14 cellular contexts compared by ENCODE assay signal in the genomic region with DNA sequence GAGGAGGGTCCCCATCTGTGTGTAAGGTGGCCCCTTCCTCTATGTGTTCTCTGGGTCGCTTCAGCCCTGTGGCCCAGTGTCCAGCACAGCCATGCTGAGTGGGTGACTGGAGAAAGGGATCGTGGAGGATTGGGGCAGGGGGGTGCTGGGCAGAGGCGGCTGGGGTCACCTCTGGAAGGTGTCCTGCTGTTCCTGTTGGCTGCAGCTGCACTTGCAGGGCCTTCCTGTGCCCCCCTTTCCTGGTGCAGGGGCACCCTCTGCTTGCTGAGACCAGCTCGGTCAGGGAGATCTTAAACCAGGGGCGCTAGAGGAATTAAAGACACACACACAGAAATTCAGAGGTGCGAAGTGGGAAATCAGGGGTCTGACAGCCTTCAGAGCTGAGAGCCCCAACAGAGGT. TPM values are rescaled to one million over a fixed set of nuclear protein-coding genes. Genes with fewer than 3 reads are reported as not detected.
A peak's percentile ranks its signal among the peaks of the same experiment; 100 is the strongest.
DNase-seq lines count a peak whose midpoint lies in the region; ATAC-seq and TF ChIP-seq lines count a peak whose summit lies in the region.
"Had no signal": no experiment of that assay in that cellular context is flagged by ENCODE, and none has a peak within 500 bp of the region (broad histone marks: within the 10 kb centered on the region; RNA-seq: fewer than 3 reads in every experiment).

No MANE protein-coding gene starts in this region.

- no peaks in the 10 kb centered on the region for H3K27me3 ChIP-seq in CD4-positive, CD25-positive, alpha-beta regulatory T cell (ENCODE audit: control insufficient read depth, insufficient read depth, low read length)
- no peaks in the 10 kb centered on the region for H3K27me3 ChIP-seq in GM06990 (replicated peaks; ENCODE audit: control insufficient read depth, insufficient read depth, low read length)

- ATAC-seq in CD4-positive, CD25-positive, alpha-beta regulatory T cell (ENCODE audit: low read depth in 2 of 2): no peak
- ATAC-seq in activated CD8-positive, alpha-beta T cell treated with anti-CD3 and anti-CD28 coated beads for 36 hours: no peak
- no peak for ATAC-seq in memory B cell (ENCODE audit: low read depth)
- no peak for ATAC-seq in HG03432 (IDR thresholded peaks at IDR 0.05; ENCODE audit: unreplicated experiment)
- ATAC-seq: psoas muscle had no signal

- H3K4me1 ChIP-seq in CD4-positive, CD25-positive, alpha-beta regulatory T cell (ENCODE audit: control insufficient read depth, insufficient read depth, low read length, poor library complexity, severe bottlenecking): peaks cover 82% of the 10 kb centered on the region
- H3K4me1 ChIP-seq: psoas muscle, tibial artery had no signal

- peak overlapping the region; percentile 94 to 99 (median 99) for H3K27ac Mint-ChIP-seq in CD4-positive, CD25-positive, alpha-beta regulatory T cell
- peak overlapping the region; percentile 97 for H3K27ac Mint-ChIP-seq in activated CD8-positive, alpha-beta T cell treated with anti-CD3 and anti-CD28 coated beads for 36 hours
- H3K27ac Mint-ChIP-seq in memory B cell: no peak overlapping the region

- intact Hi-C loops in activated CD8-positive, alpha-beta T cell treated with anti-CD3 and anti-CD28 coated beads for 36 hours (cut with micrococcal nuclease): no loop called here

- peaks cover 17% of the 10 kb centered on the region for H3K36me3 Mint-ChIP-seq in CD4-positive, CD25-positive, alpha-beta regulatory T cell
- peaks cover 25% of the 10 kb centered on the region for H3K36me3 Mint-ChIP-seq in activated CD8-positive, alpha-beta T cell treated with anti-CD3 and anti-CD28 coated beads for 36 hours (ENCODE audit: low read depth)
- H3K36me3 Mint-ChIP-seq in memory B cell: peaks cover 2% of the 10 kb centered on the region

- H3K36me3 ChIP-seq in CD4-positive, CD25-positive, alpha-beta regulatory T cell (ENCODE audit: control insufficient read depth, insufficient read depth, low read length): no peaks in the 10 kb centered on the region
- H3K36me3 ChIP-seq in GM06990 (ENCODE audit: control insufficient read depth, insufficient read depth, low read length): no peaks in the 10 kb centered on the region
- H3K36me3 ChIP-seq: tibial artery had no signal

- peaks cover 0 to 3% (median 0%) of the 10 kb centered on the region in 7 donors for H3K9me3 Mint-ChIP-seq in CD4-positive, CD25-positive, alpha-beta regulatory T cell
- H3K9me3 Mint-ChIP-seq in activated CD8-positive, alpha-beta T cell treated with anti-CD3 and anti-CD28 coated beads for 36 hours: peaks cover 25% of the 10 kb centered on the region
- no peaks in the 10 kb centered on the region for H3K9me3 Mint-ChIP-seq in memory B cell

- POLR2A ChIA-PET in activated CD8-positive, alpha-beta T cell treated with anti-CD3 and anti-CD28 coated beads for 36 hours (lab: Charles Lee): interaction anchor here (0.9 to 5.7 kb wide), 10 partner anchors 10 to 177 kb away, joined by 3 to 49 read pairs (median 4); partner anchors contain the start of gene IL32

- peak overlapping the region; percentile 75 to 92 (median 83) for H3K4me3 Mint-ChIP-seq in CD4-positive, CD25-positive, alpha-beta regulatory T cell
- peak overlapping the region; percentile 50 for H3K4me3 Mint-ChIP-seq in activated CD8-positive, alpha-beta T cell treated with anti-CD3 and anti-CD28 coated beads for 36 hours
- H3K4me3 Mint-ChIP-seq in memory B cell: peak overlapping the region; percentile 38

- no peak for DNase-seq in CD4-positive, CD25-positive, alpha-beta regulatory T cell
- DNase-seq in GM06990 (ENCODE audit: extremely low read depth, insufficient read length) (no peak), memory B cell (ENCODE audit: low spot score in 2 of 2) (no peak), SHP77 (lab: John Stamatoyannopoulos, UW) (no peak), DMS153 treated with DMSO at 0.1 percent for 48 hours (lab: John Stamatoyannopoulos, UW; ENCODE audit: unreplicated experiment) (no peak)
- no peak for DNase-seq in activated CD8-positive, alpha-beta T cell treated with anti-CD3 and anti-CD28 coated beads for 36 hours
- no peak for DNase-seq in effector CD8-positive, alpha-beta T cell (lab: John Stamatoyannopoulos, UW)
- DNase-seq: C1 segment of cervical spinal cord, glutamatergic neuron, kidney glomerular epithelial cell, tibial artery had no signal

- TF ChIP-seq CTCF in GM06990 (IDR thresholded peaks at IDR 0.05; ENCODE audit: insufficient read depth, low read length, poor library complexity, severe bottlenecking): no peak
- no peak for TF ChIP-seq CTCF in activated CD8-positive, alpha-beta T cell treated with anti-CD3 and anti-CD28 coated beads for 36 hours (IDR thresholded peaks at IDR 0.05)

- peaks cover 8% of the 10 kb centered on the region for H3K27me3 Mint-ChIP-seq in CD4-positive, CD25-positive, alpha-beta regulatory T cell
- no peaks in the 10 kb centered on the region for H3K27me3 Mint-ChIP-seq in activated CD8-positive, alpha-beta T cell treated with anti-CD3 and anti-CD28 coated beads for 36 hours
- H3K27me3 Mint-ChIP-seq in memory B cell: peaks cover 3% of the 10 kb centered on the region

- CTCF ChIA-PET in activated CD8-positive, alpha-beta T cell treated with anti-CD3 and anti-CD28 coated beads for 36 hours (lab: Charles Lee): interaction anchor here (0.9 to 5.1 kb wide), 10 partner anchors 12 to 74 kb away, joined by 3 to 23 read pairs (median 4); partner anchors contain the start of gene ZSCAN10

- H3K4me3 ChIP-seq in CD4-positive, CD25-positive, alpha-beta regulatory T cell (ENCODE audit: low read depth, low read length): peak overlapping the region; percentile 51
- H3K4me3 ChIP-seq in GM06990 (replicated peaks; ENCODE audit: low read depth, low read length): peak overlapping the region; percentile 31
- H3K4me3 ChIP-seq: psoas muscle, tibial artery had no signal

- H3K9me3 ChIP-seq in CD4-positive, CD25-positive, alpha-beta regulatory T cell (ENCODE audit: control insufficient read depth in 2 of 2, low read length in 2 of 2): no peaks in the 10 kb centered on the region
- H3K9me3 ChIP-seq: psoas muscle, tibial artery had no signal

- H3K4me1 Mint-ChIP-seq in CD4-positive, CD25-positive, alpha-beta regulatory T cell: peaks cover 13 to 91% (median 70%) of the 10 kb centered on the region in 4 donors
- peaks cover 67% of the 10 kb centered on the region for H3K4me1 Mint-ChIP-seq in activated CD8-positive, alpha-beta T cell treated with anti-CD3 and anti-CD28 coated beads for 36 hours (ENCODE audit: low read depth)
- H3K4me1 Mint-ChIP-seq in memory B cell: peaks cover 29% of the 10 kb centered on the region

- H3K27ac ChIP-seq in CD4-positive, CD25-positive, alpha-beta regulatory T cell (ENCODE audit: insufficient read depth, low read length, poor library complexity, severe bottlenecking): peak overlapping the region; percentile 86
- H3K27ac ChIP-seq: epithelial cell of prostate, psoas muscle, tibial artery had no signal

RNA-seq across cellular contexts. Expression of gene IL32, which starts 11.1 kb away (rescaled TPM):
- 1,611 TPM for total RNA-seq in CD4-positive, CD25-positive, alpha-beta regulatory T cell
- 1,000 to 10,000 TPM; 3,219 to 6,021 (median 4,004) TPM for polyA plus RNA-seq in CD4-positive, CD25-positive, alpha-beta regulatory T cell
- total RNA-seq in activated CD8-positive, alpha-beta T cell treated with anti-CD3 and anti-CD28 coated beads for 36 hours: 100 to 1,000 TPM; 971 to 974 TPM

RNA-seq across cellular contexts. Expression of gene ZSCAN10, which starts 22.5 kb away (rescaled TPM):
- total RNA-seq in CD4-positive, CD25-positive, alpha-beta regulatory T cell: 0.81 TPM
- not detected for polyA plus RNA-seq in CD4-positive, CD25-positive, alpha-beta regulatory T cell
- under 1 TPM; 0.09 to 0.25 TPM for total RNA-seq in activated CD8-positive, alpha-beta T cell treated with anti-CD3 and anti-CD28 coated beads for 36 hours

RNA-seq across cellular contexts. Expression of gene MMP25, which starts 30.2 kb away (rescaled TPM):
- total RNA-seq in CD4-positive, CD25-positive, alpha-beta regulatory T cell: 1.6 TPM
- polyA plus RNA-seq in CD4-positive, CD25-positive, alpha-beta regulatory T cell: 1 to 10 TPM in 1 of 4 donors, under 1 TPM in 2, not detected in 1; 0.16 to 1.0 (median 0.29) TPM
- total RNA-seq in activated CD8-positive, alpha-beta T cell treated with anti-CD3 and anti-CD28 coated beads for 36 hours: 1 to 10 TPM; 1.1 to 1.5 TPM

RNA-seq across cellular contexts. Expression of gene ZNF205, which starts 35.8 kb away (rescaled TPM):
- total RNA-seq in CD4-positive, CD25-positive, alpha-beta regulatory T cell: not detected
- not detected for polyA plus RNA-seq in CD4-positive, CD25-positive, alpha-beta regulatory T cell
- total RNA-seq in activated CD8-positive, alpha-beta T cell treated with anti-CD3 and anti-CD28 coated beads for 36 hours: not detected

RNA-seq across cellular contexts. Expression of gene BICDL2, which starts 39.8 kb away (rescaled TPM):
- not detected for total RNA-seq in CD4-positive, CD25-positive, alpha-beta regulatory T cell
- polyA plus RNA-seq in CD4-positive, CD25-positive, alpha-beta regulatory T cell: not detected
- under 1 TPM; 0.77 to 0.92 TPM for total RNA-seq in activated CD8-positive, alpha-beta T cell treated with anti-CD3 and anti-CD28 coated beads for 36 hours
- total RNA-seq: psoas muscle had no signal
